ENCODE assay signal across 8 cellular contexts in genomic region chr7:130277763-130278643, GRCh38. TPM values are rescaled to one million over a fixed set of nuclear protein-coding genes. Genes with fewer than 3 reads are reported as not detected.
DNase-seq lines count a peak whose midpoint lies in the region; ATAC-seq and TF ChIP-seq lines count a peak whose summit lies in the region.

No MANE protein-coding gene starts in this region.

- no peaks in the 10 kb centered on the region for H3K27me3 ChIP-seq in WERI-Rb-1 (ENCODE audit: insufficient read depth, low read depth, severe bottlenecking)
- no peaks in the 10 kb centered on the region for H3K27me3 ChIP-seq in CD8-positive, alpha-beta memory T cell (ENCODE audit: insufficient read depth, low read length, poor library complexity, severe bottlenecking)

- intact Hi-C loops in Right ventricle myocardium superior (cut with DNase I), result no loop called here

- POLR2A ChIA-PET in CD8-positive, alpha-beta memory T cell (lab: Charles Lee), result no interaction called here

- DNase-seq in AG10803 (ENCODE audit: low read depth) (peak; percentile 75), HT-29 (ENCODE audit: low spot score) (peak; percentile 66), WERI-Rb-1 (peak; percentile 90), Right ventricle myocardium superior (peak; percentile 52), retinal pigment epithelial cell (ENCODE audit: low read depth) (peak; percentile 42)
- no peak for DNase-seq in activated CD8-positive, alpha-beta memory T cell treated with anti-CD3 and anti-CD28 coated beads for 24 hours
- DNase-seq in CD8-positive, alpha-beta memory T cell, result no peak

- H3K4me1 ChIP-seq in CD8-positive, alpha-beta memory T cell (ENCODE audit: insufficient read depth, low read length), result no peaks in the 10 kb centered on the region

- H3K27ac ChIP-seq in WERI-Rb-1, result peak overlapping the region; percentile 36
- no peak overlapping the region for H3K27ac ChIP-seq in CD8-positive, alpha-beta memory T cell (ENCODE audit: low read depth, low read length)

- no peaks in the 10 kb centered on the region for H3K36me3 ChIP-seq in WERI-Rb-1
- no peaks in the 10 kb centered on the region for H3K36me3 ChIP-seq in CD8-positive, alpha-beta memory T cell (ENCODE audit: insufficient read depth, low read length)

- H3K4me3 Mint-ChIP-seq in CD8-positive, alpha-beta memory T cell, result no peak overlapping the region

- CTCF ChIA-PET in CD8-positive, alpha-beta memory T cell (lab: Charles Lee), result no interaction called here

- peaks cover 0 to 8% (median 4%) of the 10 kb centered on the region in 3 donors for H3K4me1 Mint-ChIP-seq in CD8-positive, alpha-beta memory T cell

- H3K36me3 Mint-ChIP-seq in CD8-positive, alpha-beta memory T cell, result no peaks in the 10 kb centered on the region

- no peaks in the 10 kb centered on the region for H3K9me3 Mint-ChIP-seq in CD8-positive, alpha-beta memory T cell

- ATAC-seq in Right ventricle myocardium superior (ENCODE audit: poor library complexity) (peak; percentile 78), GM19452 (IDR thresholded peaks at IDR 0.05; ENCODE audit: unreplicated experiment) (no peak)

- TF ChIP-seq CTCF in AG10803 (conservative IDR thresholded peaks at IDR 0.05; ENCODE audit: low read length) (peak; percentile 76), WERI-Rb-1 (IDR thresholded peaks at IDR 0.05; ENCODE audit: low read depth, low read length) (peak; percentile 62), retinal pigment epithelial cell (conservative IDR thresholded peaks at IDR 0.05; ENCODE audit: low read depth, low read length) (peak; percentile 65)

- no peak overlapping the region for H3K27ac Mint-ChIP-seq in CD8-positive, alpha-beta memory T cell

- H3K9me3 ChIP-seq in WERI-Rb-1 (ENCODE audit: severe bottlenecking), result no peaks in the 10 kb centered on the region
- no peaks in the 10 kb centered on the region for H3K9me3 ChIP-seq in CD8-positive, alpha-beta memory T cell (ENCODE audit: low read length)

- peaks cover 9 to 47% of the 10 kb centered on the region in 2 donors for H3K27me3 Mint-ChIP-seq in CD8-positive, alpha-beta memory T cell

- H3K4me3 ChIP-seq in AG10803 (ENCODE audit: low read length) (no peak overlapping the region), WERI-Rb-1 (ENCODE audit: low read depth, low read length) (no peak overlapping the region), retinal pigment epithelial cell (ENCODE audit: low read length) (no peak overlapping the region)
- H3K4me3 ChIP-seq in CD8-positive, alpha-beta memory T cell (ENCODE audit: low read length), result no peak overlapping the region

RNA-seq across cellular contexts. Expression of gene CPA2, which starts 11.3 kb away (rescaled TPM):
- not detected in 2 replicates for total RNA-seq in HT-29 (2014; rRNA removed; shearing (Covaris generic))
- not detected for total RNA-seq in Right ventricle myocardium superior
- total RNA-seq in CD8-positive, alpha-beta memory T cell, result not detected
- polyA plus RNA-seq in CD8-positive, alpha-beta memory T cell, result not detected

RNA-seq across cellular contexts. Expression of gene CPA4, which starts 15.0 kb away (rescaled TPM):
- not detected in 2 replicates for total RNA-seq in HT-29 (2014; rRNA removed; shearing (Covaris generic))
- not detected for total RNA-seq in Right ventricle myocardium superior
- total RNA-seq in CD8-positive, alpha-beta memory T cell, result not detected
- not detected for polyA plus RNA-seq in CD8-positive, alpha-beta memory T cell

Comparison
In these comparisons a context has a peak if more than half of its experiments do, and no peak if none do; other contexts are left out.
1. DNase-seq: peak in AG10803 (single experiment), HT-29 (single experiment), WERI-Rb-1 (single experiment), Right ventricle myocardium superior (single experiment) and retinal pigment epithelial cell (single experiment); none in activated CD8-positive, alpha-beta memory T cell treated with anti-CD3 and anti-CD28 coated beads for 24 hours (single experiment) and CD8-positive, alpha-beta memory T cell (0 of 5).
2. Peak in every context shown above with its lines, with median percentiles within 50 percentile points of each other: CTCF ChIP-seq.